Comparison of ENCODE assay signal across 8 cellular contexts in genomic region chr9:136665111-136665703, GRCh38. TPM values are rescaled to one million over a fixed set of nuclear protein-coding genes. Genes with fewer than 3 reads are reported as not detected.
DNase-seq lines count a peak whose midpoint lies in the region; ATAC-seq and TF ChIP-seq lines count a peak whose summit lies in the region.

No MANE protein-coding gene starts in this region.

- H3K27me3 Mint-ChIP-seq in mesothelial cell of epicardium (ENCODE audit: low read depth), result no peaks in the 10 kb centered on the region

- no peak for ATAC-seq in GM18858 (IDR thresholded peaks at IDR 0.05; ENCODE audit: unreplicated experiment)

- peak overlapping the region; percentile 79 for H3K4me3 Mint-ChIP-seq in mesothelial cell of epicardium

- TF ChIP-seq CTCF in GM06990 (IDR thresholded peaks at IDR 0.05; ENCODE audit: insufficient read depth, low read length, poor library complexity, severe bottlenecking) (peak; percentile 18), mesothelial cell of epicardium (IDR thresholded peaks at IDR 0.05; ENCODE audit: unreplicated experiment) (peak; percentile 33)

- H3K9me3 Mint-ChIP-seq in mesothelial cell of epicardium, result no peaks in the 10 kb centered on the region

- peaks cover 9% of the 10 kb centered on the region for H3K4me1 Mint-ChIP-seq in mesothelial cell of epicardium

- peak overlapping the region; percentile 79 for H3K27ac ChIP-seq in caudate nucleus (ENCODE audit: low read depth, low read length)

- H3K4me3 ChIP-seq in GM06990 (replicated peaks; ENCODE audit: low read depth, low read length), result no peak overlapping the region; the same call in 1 of the 2 replicates

- H3K36me3 Mint-ChIP-seq in mesothelial cell of epicardium, result no peaks in the 10 kb centered on the region

- no peak for DNase-seq in GM06990 (ENCODE audit: extremely low read depth, insufficient read length)
- peak; percentile 41 for DNase-seq in NOMO-1 treated with DMSO at 0.1 percent for 48 hours (lab: John Stamatoyannopoulos, UW; ENCODE audit: unreplicated experiment)
- no peak for DNase-seq in caudate nucleus (lab: John Stamatoyannopoulos, UW)
- DNase-seq in mesothelial cell of epicardium (ENCODE audit: low spot score in 2 of 2, unreplicated experiment in 2 of 2), result peak in 1 of 2 experiments; percentile 61
- no peak for DNase-seq in cerebellar cortex (ENCODE audit: low spot score)
- no peak for DNase-seq in NK-92 (lab: John Stamatoyannopoulos, UW; ENCODE audit: unreplicated experiment)
- DNase-seq in stimulated activated naive CD4-positive, alpha-beta T cell treated with Interleukin-2 at 50 U/mL for 16 hours (lab: John Stamatoyannopoulos, UW), result no peak

- no peaks in the 10 kb centered on the region for H3K36me3 ChIP-seq in GM06990 (ENCODE audit: control insufficient read depth, insufficient read depth, low read length)

- H3K27ac Mint-ChIP-seq in mesothelial cell of epicardium, result peak overlapping the region; percentile 78

- H3K27me3 ChIP-seq in GM06990 (replicated peaks; ENCODE audit: control insufficient read depth, insufficient read depth, low read length), result peaks cover 1% of the 10 kb centered on the region; the same call in 1 of the 2 replicates

RNA-seq across cellular contexts. Expression of gene EGFL7, which starts 2.5 kb away (rescaled TPM):
- total RNA-seq in mesothelial cell of epicardium, result 35.6 to 39.3 TPM (median 38.2 TPM) in 3 replicates

RNA-seq across cellular contexts. Expression of gene AGPAT2, which starts 22.1 kb away (rescaled TPM):
- 32.8 to 36.1 TPM (median 34.9 TPM) in 3 replicates for total RNA-seq in mesothelial cell of epicardium

RNA-seq across cellular contexts. Expression of gene DIPK1B, which starts 47.2 kb away (rescaled TPM):
- total RNA-seq in mesothelial cell of epicardium, result 56.2 to 60.5 TPM (median 58.1 TPM) in 3 replicates
